ENCODE assay signal across 8 cellular contexts in the genomic region with DNA sequence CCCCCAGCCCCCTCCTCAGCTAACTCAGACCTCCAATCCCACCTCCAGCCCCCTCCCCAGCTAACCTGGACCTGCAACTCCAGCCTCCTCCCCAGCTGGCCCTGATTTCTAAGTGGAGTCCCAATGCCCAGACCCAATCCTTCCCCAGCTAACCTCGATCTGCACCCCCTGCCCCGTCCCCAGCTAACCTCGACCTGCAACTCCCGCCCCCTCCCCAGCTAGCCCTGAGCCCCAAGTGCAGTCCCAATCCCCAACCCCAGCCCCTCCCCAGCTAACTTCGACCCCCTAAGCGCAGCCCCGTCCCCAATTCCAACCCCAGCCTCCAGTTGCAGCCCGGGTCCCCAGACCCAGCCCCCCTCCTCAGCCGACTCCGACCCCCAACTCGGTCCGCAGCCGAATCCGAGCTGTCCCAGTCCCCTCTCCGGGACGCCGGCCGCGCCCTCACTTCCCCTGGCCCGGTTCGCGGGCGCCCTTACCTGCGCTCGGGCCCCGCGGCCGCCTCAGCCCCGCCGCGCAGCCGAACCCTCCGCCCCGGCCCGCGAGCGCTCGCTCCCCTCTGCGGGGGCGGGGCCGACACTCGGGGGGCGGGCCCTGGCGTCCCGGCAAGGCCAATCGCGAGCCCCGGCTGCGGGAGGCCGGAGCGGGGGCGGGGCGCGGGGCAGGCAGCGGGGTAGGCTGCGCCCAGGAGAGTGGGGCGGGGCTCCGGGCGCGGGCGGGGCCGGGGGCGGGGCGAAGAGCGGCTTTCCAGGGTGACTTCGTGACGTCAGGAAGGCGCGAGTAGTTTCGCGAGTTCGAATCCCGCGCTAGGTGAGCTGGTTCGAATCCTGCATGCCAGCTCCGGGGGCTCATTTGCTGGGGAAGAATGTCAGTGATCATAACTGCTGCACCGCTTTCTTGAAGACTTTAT. TPM values are rescaled to one million over a fixed set of nuclear protein-coding genes. Genes with fewer than 3 reads are reported as not detected.
A peak's percentile ranks its signal among the peaks of the same experiment; 100 is the strongest.
DNase-seq lines count a peak whose midpoint lies in the region; ATAC-seq, FAIRE-seq and TF ChIP-seq lines count a peak whose summit lies in the region.

A gene (minus strand): TSS at position 525 of the 907 bp plus-strand sequence. CDS start 182,006 bp downstream, outside the sequence.

- DNase-seq in GM12892 (ENCODE audit: insufficient read length) (peak; percentile 100), NCI-H2196 treated with DMSO at 0.1 percent for 48 hours (lab: John Stamatoyannopoulos, UW; ENCODE audit: unreplicated experiment) (peak; percentile 69), cortex of kidney (lab: John Stamatoyannopoulos, UW) (peak; percentile 59), left lobe of liver (ENCODE audit: low spot score) (peak; percentile 95)
- peak; percentile 93 to 95 for DNase-seq in activated CD4-positive, alpha-beta T cell treated with anti-CD3 and anti-CD28 coated beads, Interleukin-2, amount 50 U/mL, for 24 hours (ENCODE audit: low read depth in 1 of 2, low spot score in 1 of 2)
- peak; percentile 95 to 99 for DNase-seq in stimulated activated CD4-positive, alpha-beta T cell treated with anti-CD3 and anti-CD28 coated beads, Interleukin-1b, Interleukin-23, amount 100 ng/mL, for 4 hours (ENCODE audit: low read depth in 2 of 2)

- ATAC-seq in HG02678 (IDR thresholded peaks at IDR 0.05; ENCODE audit: unreplicated experiment) (peak; percentile 82), left lobe of liver (peak; percentile 100), HG03378 (IDR thresholded peaks at IDR 0.05; ENCODE audit: unreplicated experiment) (no peak)

- peak; percentile 81; the same call in 1 of the 2 replicates for TF ChIP-seq POLR2A in GM12892 (IDR thresholded peaks at IDR 0.05; ENCODE audit: low read depth, low read length)

- FAIRE-seq in GM12892 (lab: Jason Lieb, UNC), result peak; percentile 90

RNA-seq across cellular contexts. Expression of the gene that starts here (rescaled TPM):
- 7.9 TPM for polyA plus RNA-seq in GM12892 (2012; ENCODE audit: missing spikeins)
- 4.0 TPM for total RNA-seq in left lobe of liver
